ENCODE assay signal across 17 cellular contexts in the genomic region with DNA sequence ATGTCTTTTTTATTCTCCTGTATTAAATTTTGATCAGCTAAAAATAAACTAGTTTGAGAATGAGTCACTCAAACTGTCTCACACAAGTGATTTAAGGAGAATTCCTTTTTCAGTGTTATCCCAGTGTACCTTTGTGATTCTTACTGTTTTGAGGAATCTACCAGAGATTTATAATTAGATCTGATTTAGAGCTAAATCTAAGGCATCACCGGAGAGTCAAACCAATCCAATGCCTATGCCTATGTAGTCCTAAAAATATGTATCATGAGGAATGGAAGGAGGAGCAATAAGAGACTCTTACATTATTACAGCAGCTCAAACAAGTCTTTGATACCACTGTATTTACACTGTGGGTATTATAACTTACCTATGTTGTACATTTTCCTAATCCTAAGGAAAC.
"Had no signal": no experiment of that assay in that cellular context is flagged by ENCODE, and none has a peak within 500 bp of the region (broad histone marks: within the 10 kb centered on the region; RNA-seq: fewer than 3 reads in every experiment).

No MANE protein-coding gene starts in this region.

- H3K27ac ChIP-seq: gastrocnemius medialis, pancreas, thyroid gland had no signal

- H3K9me3 ChIP-seq: gastrocnemius medialis, mucosa of descending colon, pancreas, thyroid gland had no signal

- DNase-seq: activated CD4-positive, CD25-positive, alpha-beta regulatory T cell treated with anti-CD3 and anti-CD28 coated beads, Interleukin-2, amount 50 U/mL, for 72 hours; activated CD8-positive, alpha-beta memory T cell treated with anti-CD3 and anti-CD28 coated beads for 24 hours; activated CD8-positive, alpha-beta memory T cell treated with anti-CD3 and anti-CD28 coated beads, Interleukin-2, amount 50 U/mL, for 48 hours; activated gamma-delta T cell treated with Interleukin-2 at 50 U/mL for 16 hours; amniotic stem cell; effector CD4-positive, alpha-beta T cell; gastrocnemius medialis; immature natural killer cell; mucosa of descending colon; naive thymus-derived CD8-positive, alpha-beta T cell; pancreas; retina; stimulated activated CD8-positive, alpha-beta memory T cell treated with anti-CD3 and anti-CD28 coated beads, Interleukin-4, amount 100 ng/mL, for 48 hours; stimulated activated naive CD4-positive, alpha-beta T cell treated with Interleukin-2 at 50 U/mL for 16 hours; thyroid gland had no signal

- H3K4me3 ChIP-seq: gastrocnemius medialis, mucosa of descending colon, pancreas, thyroid gland had no signal

- H3K27me3 ChIP-seq: gastrocnemius medialis, pancreas, thyroid gland had no signal

- ATAC-seq: activated naive CD4-positive, alpha-beta T cell treated with anti-CD3 and anti-CD28 coated beads, Interleukin-2, amount 50 U/mL, for 72 hours; esophagus mucosa; gastrocnemius medialis; mucosa of descending colon; naive thymus-derived CD8-positive, alpha-beta T cell; pancreas had no signal

- H3K4me1 ChIP-seq: gastrocnemius medialis, pancreas, thyroid gland had no signal

- H3K36me3 ChIP-seq: thyroid gland had no signal
